15 cellular contexts compared by ENCODE assay signal in the genomic region with DNA sequence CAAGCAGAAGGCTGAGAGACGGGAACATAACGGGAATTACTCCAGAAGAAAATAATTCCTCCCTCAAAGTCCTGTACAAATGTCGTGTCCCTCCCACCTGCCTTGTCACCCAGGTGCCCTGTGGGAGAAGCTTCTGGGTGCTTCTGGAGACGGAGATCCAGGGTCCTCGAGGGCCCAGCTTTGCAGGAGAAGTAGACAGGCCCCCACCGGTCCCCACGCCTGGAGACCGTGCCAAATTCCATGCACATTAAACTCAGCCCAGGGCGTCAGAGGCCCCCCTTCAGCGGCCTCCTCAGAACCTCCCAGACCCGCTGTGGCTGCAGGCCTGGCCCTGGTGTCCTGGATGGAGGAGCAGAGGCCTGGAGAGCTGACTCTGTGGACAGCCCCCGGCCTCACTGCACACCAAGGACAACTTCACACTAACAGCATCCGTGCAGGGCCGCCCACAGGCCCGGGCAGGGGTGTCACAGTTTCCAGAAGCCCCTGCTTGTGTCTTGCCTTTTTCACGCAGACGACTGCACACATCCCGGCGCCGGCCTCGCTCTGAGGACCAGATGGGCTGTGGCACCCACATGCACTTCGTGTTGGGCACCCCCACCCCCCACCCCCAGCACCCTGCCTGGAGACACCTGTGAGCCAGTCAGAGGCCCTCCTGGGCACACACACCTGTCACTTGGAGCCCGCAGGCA.
"Had no signal": no experiment of that assay in that cellular context is flagged by ENCODE, and none has a peak within 500 bp of the region (broad histone marks: within the 10 kb centered on the region; RNA-seq: fewer than 3 reads in every experiment).

No MANE protein-coding gene starts in this region.

- H3K4me1 ChIP-seq: heart left ventricle, pancreas had no signal

- H3K27me3 ChIP-seq: pancreas had no signal

- H3K27ac ChIP-seq: epithelial cell of prostate, heart left ventricle, pancreas, stomach, thoracic aorta had no signal

- H3K36me3 ChIP-seq: heart left ventricle, pancreas, stomach, thoracic aorta had no signal

- H3K27me3 Mint-ChIP-seq: activated B cell treated with CpG ODN at 0.5 μM for 24 hours had no signal

- H3K27ac Mint-ChIP-seq: activated B cell treated with CpG ODN at 0.5 μM for 24 hours, immature natural killer cell had no signal

- H3K36me3 Mint-ChIP-seq: immature natural killer cell had no signal

- ATAC-seq: heart left ventricle, left colon, pancreas had no signal

- H3K9me3 Mint-ChIP-seq: activated B cell treated with CpG ODN at 0.5 μM for 24 hours, immature natural killer cell, neural crest cell had no signal

- DNase-seq: activated B cell treated with CpG ODN at 0.5 μM for 24 hours; activated CD4-positive, alpha-beta T cell treated with anti-CD3 and anti-CD28 coated beads, Interleukin-2, amount 50 U/mL, for 4 hours; activated naive CD4-positive, alpha-beta T cell; activated T-cell treated with anti-CD3 and anti-CD28 coated beads for 4 hours; dermis blood vessel endothelial cell; heart left ventricle; immature natural killer cell; left colon; pancreas; stimulated activated CD4-positive, alpha-beta T cell treated with anti-CD3 and anti-CD28 coated beads, Interleukin-12 subunit alpha, Interleukin-12 subunit beta, amount 100 ng/mL, for 4 hours; stimulated activated CD4-positive, alpha-beta T cell treated with anti-CD3 and anti-CD28 coated beads, Interleukin-2, amount 100 ng/mL, for 24 hours; stomach had no signal

- H3K9me3 ChIP-seq: heart left ventricle, pancreas, stomach, thoracic aorta had no signal

- H3K4me3 Mint-ChIP-seq: activated B cell treated with CpG ODN at 0.5 μM for 24 hours, immature natural killer cell, neural crest cell had no signal

- H3K4me1 Mint-ChIP-seq: activated B cell treated with CpG ODN at 0.5 μM for 24 hours, immature natural killer cell had no signal

- H3K4me3 ChIP-seq: heart left ventricle, pancreas, stomach, thoracic aorta had no signal
